In genomic region chr4:37686373-37687174, GRCh38 we compare ENCODE assay signal across 8 cellular contexts. TPM values are rescaled to one million over a fixed set of nuclear protein-coding genes. Genes with fewer than 3 reads are reported as not detected.
A peak's percentile ranks its signal among the peaks of the same experiment; 100 is the strongest.
DNase-seq lines count a peak whose midpoint lies in the region; TF ChIP-seq lines count a peak whose summit lies in the region.

RELL1 (minus strand) TSS chr4:37686376; CDS start chr4:37686287, 89 bp downstream.

- no peaks in the 10 kb centered on the region for H3K27me3 ChIP-seq in esophagus squamous epithelium

- DNase-seq in DMS79 (lab: John Stamatoyannopoulos, UW) (peak; percentile 87), GOT3 (lab: John Stamatoyannopoulos, UW) (peak; percentile 99), LHCN-M2 (ENCODE audit: low read depth) (peak; percentile 99), RPMI8226 (peak; percentile 94), esophagus squamous epithelium (lab: John Stamatoyannopoulos, UW) (peak; percentile 94), myocyte (ENCODE audit: low read depth) (peak; percentile 100)
- DNase-seq in activated T-helper 1 cell treated with anti-CD3 and anti-CD28 coated beads, Interleukin-2, amount 50 U/mL, for 16 hours (ENCODE audit: low read depth in 1 of 2, low spot score in 1 of 2), result peak; percentile 96 to 97
- peak; percentile 95 to 96 for DNase-seq in stimulated activated CD8-positive, alpha-beta memory T cell treated with anti-CD3 and anti-CD28 coated beads, Interleukin-7, amount 100 ng/mL, for 4 hours (ENCODE audit: low read depth in 2 of 2)

- H3K4me1 ChIP-seq in esophagus squamous epithelium, result peaks cover 16 to 42% (median 23%) of the 10 kb centered on the region in 3 donors

- intact Hi-C loops in esophagus squamous epithelium (cut with DNase I), result no loop called here

- TF ChIP-seq CTCF in esophagus squamous epithelium (IDR thresholded peaks at IDR 0.05), result peak in 1 of 6 experiments; percentile 7

- WGBS in esophagus squamous epithelium, 2 donors, result 0 to 2% methylated on average over 25 to 29 of the region's 58 CpGs

- no peaks in the 10 kb centered on the region for H3K9me3 ChIP-seq in esophagus squamous epithelium

- no peaks in the 10 kb centered on the region for H3K36me3 ChIP-seq in esophagus squamous epithelium

- peak within 1 kb of the TSS; percentile 96 to 100 (median 98) for H3K27ac ChIP-seq in esophagus squamous epithelium

- TF ChIP-seq POLR2A in esophagus squamous epithelium (IDR thresholded peaks at IDR 0.05), result no peak

- peak within 1 kb of the TSS; percentile 85 to 100 (median 90) for H3K4me3 ChIP-seq in esophagus squamous epithelium

RNA-seq across cellular contexts. Expression of gene RELL1, which starts in this region (rescaled TPM):
- 40.7 and 47.1 TPM in 2 replicates for total RNA-seq in LHCN-M2 (2014; rRNA removed)
- 4.9 TPM for polyA plus RNA-seq in LHCN-M2 (2012)
- 10 to 100 TPM; 20.3 to 49.0 (median 32.6) TPM for total RNA-seq in esophagus squamous epithelium
- 66.9 and 97.1 TPM in 2 replicates for total RNA-seq in myocyte
- polyA plus RNA-seq in myocyte (2012), result 27.4 TPM

Comparison
In these comparisons a context has a peak if more than half of its experiments do, and no peak if none do; other contexts are left out.
1. Peak in every context shown above with its lines: DNase-seq, H3K4me3 ChIP-seq and H3K27ac ChIP-seq.